Comparison of ENCODE assay signal across 8 cellular contexts in genomic region chr14:77459072-77459723, GRCh38. TPM values are rescaled to one million over a fixed set of nuclear protein-coding genes. Genes with fewer than 3 reads are reported as not detected.
DNase-seq lines count a peak whose midpoint lies in the region; ATAC-seq, FAIRE-seq and TF ChIP-seq lines count a peak whose summit lies in the region.

No MANE protein-coding gene starts in this region.

- peak; percentile 67; the same call in 1 of the 2 replicates for TF ChIP-seq CTCF in GM12875 (IDR thresholded peaks at IDR 0.05; ENCODE audit: borderline replicate concordance, insufficient read depth, low read depth, low read length)
- peak; percentile 76 for TF ChIP-seq CTCF in activated CD8-positive, alpha-beta T cell treated with anti-CD3 and anti-CD28 coated beads for 36 hours (IDR thresholded peaks at IDR 0.05)

- peaks cover 4% of the 10 kb centered on the region for H3K4me1 ChIP-seq in mucosa of stomach (ENCODE audit: control insufficient read depth, insufficient read depth, low read length)

- no peaks in the 10 kb centered on the region for H3K27me3 ChIP-seq in mucosa of stomach (ENCODE audit: control insufficient read depth, insufficient read depth, low read length)

- H3K36me3 Mint-ChIP-seq in activated CD8-positive, alpha-beta T cell treated with anti-CD3 and anti-CD28 coated beads for 36 hours (ENCODE audit: low read depth): peaks cover 44% of the 10 kb centered on the region
- H3K36me3 Mint-ChIP-seq in effector memory CD8-positive, alpha-beta T cell (ENCODE audit: insufficient read depth): peaks cover 64% of the 10 kb centered on the region

- H3K9me3 Mint-ChIP-seq in activated CD8-positive, alpha-beta T cell treated with anti-CD3 and anti-CD28 coated beads for 36 hours: no peaks in the 10 kb centered on the region
- no peaks in the 10 kb centered on the region for H3K9me3 Mint-ChIP-seq in effector memory CD8-positive, alpha-beta T cell

- no peak for ATAC-seq in activated CD8-positive, alpha-beta T cell treated with anti-CD3 and anti-CD28 coated beads for 36 hours
- no peak for ATAC-seq in effector memory CD8-positive, alpha-beta T cell (replicated peaks)

- FAIRE-seq in GM12892 (lab: Jason Lieb, UNC): no peak

- H3K36me3 ChIP-seq in mucosa of stomach (ENCODE audit: control insufficient read depth, insufficient read depth, low read length): peaks cover 3% of the 10 kb centered on the region

- CTCF ChIA-PET in activated CD8-positive, alpha-beta T cell treated with anti-CD3 and anti-CD28 coated beads for 36 hours (lab: Charles Lee): interaction anchor here (0.6 to 2.4 kb wide), 30 partner anchors 8 to 345 kb away, joined by 3 to 27 read pairs (median 4); partner anchors contain the start of genes GSTZ1, POMT2, SAMD15 and TMED8

- in situ Hi-C loops in ACHN (cut with HindIII; ENCODE audit: low pct_ligation_motif_present, low pct_unique_long_range_greater_than_20kb, low sequenced_read_pairs): no loop called here

- H3K9me3 ChIP-seq in mucosa of stomach (ENCODE audit: control insufficient read depth, low read length): no peaks in the 10 kb centered on the region

- peak overlapping the region; percentile 81 for H3K9ac ChIP-seq in mucosa of stomach (ENCODE audit: low read length)

- POLR2A ChIA-PET in activated CD8-positive, alpha-beta T cell treated with anti-CD3 and anti-CD28 coated beads for 36 hours (lab: Charles Lee): interaction anchor here (0.6 to 2.1 kb wide), 10 partner anchors 9 to 693 kb away, joined by 3 to 8 read pairs (median 4); partner anchors contain the start of genes ALKBH1, SAMD15, SLIRP and TMED8

- peak overlapping the region; percentile 85 for H3K4me3 ChIP-seq in GM12875 (ENCODE audit: low read depth, low read length)
- H3K4me3 ChIP-seq in mucosa of stomach (ENCODE audit: low read length): peak overlapping the region; percentile 79

- no peak for TF ChIP-seq POLR2A in GM12892 (IDR thresholded peaks at IDR 0.05; ENCODE audit: low read depth, low read length)

- peak overlapping the region; percentile 100 for H3K27ac Mint-ChIP-seq in activated CD8-positive, alpha-beta T cell treated with anti-CD3 and anti-CD28 coated beads for 36 hours
- H3K27ac Mint-ChIP-seq in effector memory CD8-positive, alpha-beta T cell: peak overlapping the region; percentile 95 to 100

- peak overlapping the region; percentile 99 for H3K4me3 Mint-ChIP-seq in activated CD8-positive, alpha-beta T cell treated with anti-CD3 and anti-CD28 coated beads for 36 hours
- peak overlapping the region; percentile 96 to 100 for H3K4me3 Mint-ChIP-seq in effector memory CD8-positive, alpha-beta T cell

- H3K27me3 Mint-ChIP-seq in activated CD8-positive, alpha-beta T cell treated with anti-CD3 and anti-CD28 coated beads for 36 hours: no peaks in the 10 kb centered on the region
- no peaks in the 10 kb centered on the region for H3K27me3 Mint-ChIP-seq in effector memory CD8-positive, alpha-beta T cell

- H3K4me1 Mint-ChIP-seq in activated CD8-positive, alpha-beta T cell treated with anti-CD3 and anti-CD28 coated beads for 36 hours (ENCODE audit: low read depth): peaks cover 37% of the 10 kb centered on the region
- peaks cover 31 to 32% of the 10 kb centered on the region in 2 donors for H3K4me1 Mint-ChIP-seq in effector memory CD8-positive, alpha-beta T cell (ENCODE audit: low read depth in 2 of 2)

- intact Hi-C loops in activated CD8-positive, alpha-beta T cell treated with anti-CD3 and anti-CD28 coated beads for 36 hours (cut with micrococcal nuclease): loop anchor here (5.0 kb wide), 3 partner anchors 137 to 248 kb away; partner anchors contain the start of genes ALKBH1, GSTZ1, POMT2 and SLIRP

- peak; percentile 72 for DNase-seq in ACHN
- DNase-seq in NCI-H524 (lab: John Stamatoyannopoulos, UW): peak; percentile 70 to 86
- peak; percentile 91 for DNase-seq in activated CD8-positive, alpha-beta T cell treated with anti-CD3 and anti-CD28 coated beads for 36 hours
- peak; percentile 46 to 59 (median 52) for DNase-seq in effector memory CD8-positive, alpha-beta T cell
- peak; percentile 17 to 25 for DNase-seq in stimulated activated CD8-positive, alpha-beta memory T cell treated with anti-CD3 and anti-CD28 coated beads, Interleukin-7, amount 100 ng/mL, for 4 hours (ENCODE audit: low read depth in 2 of 2)
- no peak for DNase-seq in GM12892 (ENCODE audit: insufficient read length)

RNA-seq across cellular contexts. Expression of gene AHSA1, which starts 1.3 kb away (rescaled TPM):
- total RNA-seq in activated CD8-positive, alpha-beta T cell treated with anti-CD3 and anti-CD28 coated beads for 36 hours: 100 to 1,000 TPM; 325 to 339 TPM
- polyA plus RNA-seq in GM12892 (2012; ENCODE audit: missing spikeins): 127 TPM

RNA-seq across cellular contexts. Expression of gene VIPAS39, which starts 1.8 kb away (rescaled TPM):
- total RNA-seq in activated CD8-positive, alpha-beta T cell treated with anti-CD3 and anti-CD28 coated beads for 36 hours: 10 to 100 TPM; 13.9 to 16.8 TPM
- polyA plus RNA-seq in GM12892 (2012; ENCODE audit: missing spikeins): 19.7 TPM

RNA-seq across cellular contexts. Expression of gene NOXRED1, which starts 35.9 kb away (rescaled TPM):
- total RNA-seq in activated CD8-positive, alpha-beta T cell treated with anti-CD3 and anti-CD28 coated beads for 36 hours: under 1 TPM; 0.27 to 0.41 TPM
- 0.59 TPM for polyA plus RNA-seq in GM12892 (2012; ENCODE audit: missing spikeins)

RNA-seq across cellular contexts. Expression of gene ISM2, which starts 39.4 kb away (rescaled TPM):
- total RNA-seq in activated CD8-positive, alpha-beta T cell treated with anti-CD3 and anti-CD28 coated beads for 36 hours: under 1 TPM; 0.74 to 0.94 TPM
- not detected for polyA plus RNA-seq in GM12892 (2012; ENCODE audit: missing spikeins)
